ENCODE assay signal across 19 cellular contexts in the genomic region with DNA sequence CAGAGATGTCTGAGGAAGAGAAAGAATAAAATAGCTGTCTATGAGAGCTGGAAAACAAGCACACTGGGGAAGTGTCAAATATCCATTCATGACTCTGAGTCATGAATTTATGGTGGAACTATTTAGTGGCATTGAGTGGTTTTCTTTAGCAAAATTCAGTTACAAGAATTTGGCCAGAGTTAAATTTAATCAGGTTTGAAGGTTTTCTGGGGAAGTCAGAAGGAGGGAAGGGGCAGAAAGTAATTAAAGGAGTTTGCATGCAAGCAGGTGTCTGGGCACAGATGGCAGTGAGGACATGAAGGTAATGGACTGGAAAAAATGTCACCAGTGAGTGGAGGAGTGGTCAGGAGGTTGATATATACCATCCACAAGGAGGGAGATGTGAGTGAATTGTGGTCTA.
DNase-seq lines count a peak whose midpoint lies in the region; ATAC-seq, FAIRE-seq and TF ChIP-seq lines count a peak whose summit lies in the region.
"Had no signal": no experiment of that assay in that cellular context is flagged by ENCODE, and none has a peak within 500 bp of the region (broad histone marks: within the 10 kb centered on the region; RNA-seq: fewer than 3 reads in every experiment).

No MANE protein-coding gene starts in this region.

- no peak for FAIRE-seq in kidney (lab: Jason Lieb, UNC)
- FAIRE-seq: HTR-8/SVneo, islet of Langerhans had no signal

- DNase-seq in AG10803 (ENCODE audit: low read depth) (peak; percentile 28), GM03348 (ENCODE audit: low spot score) (peak; percentile 10), kidney (no peak), kidney glomerular epithelial cell (lab: John Stamatoyannopoulos, UW) (no peak), ovary (no peak)
- DNase-seq in stimulated activated CD4-positive, alpha-beta T cell treated with anti-CD3 and anti-CD28 coated beads, Interleukin-12 subunit alpha, Interleukin-12 subunit beta, amount 100 ng/mL, for 4 hours, result no peak
- DNase-seq: amygdala, GDM1, naive B cell, NCI-H1105 treated with DMSO at 0.1 percent for 48 hours, NCI-H774, retina, SIG-M5, stomach had no signal

- no peak for TF ChIP-seq CTCF in AG10803 (conservative IDR thresholded peaks at IDR 0.05; ENCODE audit: low read length)
- no peak for TF ChIP-seq CTCF in OCI-LY3 (IDR thresholded peaks at IDR 0.05; ENCODE audit: low read depth, low read length)
- TF ChIP-seq CTCF in kidney (IDR thresholded peaks at IDR 0.05; ENCODE audit: borderline replicate concordance, extremely low read depth, insufficient read depth), result no peak
- TF ChIP-seq CTCF in ovary (IDR thresholded peaks at IDR 0.05), result no peak

- H3K4me1 ChIP-seq in OCI-LY3 (ENCODE audit: low read length), result peaks cover 37% of the 10 kb centered on the region
- peaks cover 7 to 19% of the 10 kb centered on the region in 2 donors for H3K4me1 ChIP-seq in kidney (ENCODE audit: control insufficient read depth in 1 of 2, insufficient read depth in 1 of 2, low read depth in 1 of 2, low read length in 2 of 2)
- H3K4me1 ChIP-seq in ovary (ENCODE audit: insufficient read depth), result no peaks in the 10 kb centered on the region

- H3K79me2 ChIP-seq in OCI-LY3 (ENCODE audit: low read length), result no peaks in the 10 kb centered on the region

- no peak for TF ChIP-seq EP300 in ovary (IDR thresholded peaks at IDR 0.05)

- H3K27me3 ChIP-seq in OCI-LY3 (ENCODE audit: low read depth, low read length) (no peaks in the 10 kb centered on the region), ovary (no peaks in the 10 kb centered on the region)
- H3K27me3 ChIP-seq: stomach had no signal

- H3K9me3 ChIP-seq in OCI-LY3 (ENCODE audit: insufficient read depth, low read length) (no peaks in the 10 kb centered on the region; the same call in 1 of the 2 replicates), kidney (ENCODE audit: control insufficient read depth in 1 of 2, low read length in 2 of 2) (no peaks in the 10 kb centered on the region), ovary (no peaks in the 10 kb centered on the region)
- H3K9me3 ChIP-seq: HAP-1, stomach had no signal

- H3K4me2 ChIP-seq in OCI-LY3 (ENCODE audit: low read length), result peak overlapping the region; percentile 53

- ATAC-seq in HG03342 (IDR thresholded peaks at IDR 0.05; ENCODE audit: unreplicated experiment), result no peak

- H2AFZ ChIP-seq in OCI-LY3 (ENCODE audit: low read depth, low read length), result no peak overlapping the region

- no peaks in the 10 kb centered on the region for H3K36me3 ChIP-seq in OCI-LY3 (replicated peaks; ENCODE audit: low read depth, low read length)
- H3K36me3 ChIP-seq in kidney (ENCODE audit: control insufficient read depth in 1 of 2, insufficient read depth in 2 of 2, low read length in 2 of 2), result no peaks in the 10 kb centered on the region
- H3K36me3 ChIP-seq in ovary, result no peaks in the 10 kb centered on the region
- H3K36me3 ChIP-seq: HAP-1, stomach had no signal

- no peak for TF ChIP-seq POLR2A in ovary (IDR thresholded peaks at IDR 0.05)

- H3K27ac ChIP-seq in OCI-LY3 (ENCODE audit: low read length), result peak overlapping the region; percentile 88
- H3K27ac ChIP-seq in kidney (ENCODE audit: low read depth in 2 of 2, low read length in 2 of 2), result peak overlapping the region; percentile 30 to 74
- H3K27ac ChIP-seq in ovary, result no peak overlapping the region

- no peaks in the 10 kb centered on the region for H4K20me1 ChIP-seq in OCI-LY3 (ENCODE audit: insufficient read depth, low read length)

- H3K4me3 ChIP-seq in AG10803 (ENCODE audit: low read length) (no peak overlapping the region), OCI-LY3 (ENCODE audit: low read length) (peak overlapping the region; percentile 21), kidney (ENCODE audit: low read length in 2 of 2) (no peak overlapping the region), ovary (no peak overlapping the region)
- H3K4me3 ChIP-seq: HAP-1, stomach had no signal

- H3K9ac ChIP-seq in OCI-LY3 (ENCODE audit: low read length) (peak overlapping the region; percentile 52), kidney (ENCODE audit: low read length in 2 of 2) (no peak overlapping the region)

- intact Hi-C loops in kidney (cut with DNase I) (no loop called here), ovary (cut with DNase I) (no loop called here)

Comparison
In these comparisons a context has a peak if more than half of its experiments do, and no peak if none do; other contexts are left out.
1. DNase-seq: peak in AG10803 (single experiment) and GM03348 (single experiment); none in kidney (single experiment), stimulated activated CD4-positive, alpha-beta T cell treated with anti-CD3 and anti-CD28 coated beads, Interleukin-12 subunit alpha, Interleukin-12 subunit beta, amount 100 ng/mL, for 4 hours (single experiment), kidney glomerular epithelial cell (single experiment) and ovary (0 of 5).
2. H3K27ac ChIP-seq: peak in OCI-LY3 (single experiment) and kidney (2 of 2); none in ovary (0 of 2).